8 cellular contexts compared by ENCODE assay signal in the genomic region with DNA sequence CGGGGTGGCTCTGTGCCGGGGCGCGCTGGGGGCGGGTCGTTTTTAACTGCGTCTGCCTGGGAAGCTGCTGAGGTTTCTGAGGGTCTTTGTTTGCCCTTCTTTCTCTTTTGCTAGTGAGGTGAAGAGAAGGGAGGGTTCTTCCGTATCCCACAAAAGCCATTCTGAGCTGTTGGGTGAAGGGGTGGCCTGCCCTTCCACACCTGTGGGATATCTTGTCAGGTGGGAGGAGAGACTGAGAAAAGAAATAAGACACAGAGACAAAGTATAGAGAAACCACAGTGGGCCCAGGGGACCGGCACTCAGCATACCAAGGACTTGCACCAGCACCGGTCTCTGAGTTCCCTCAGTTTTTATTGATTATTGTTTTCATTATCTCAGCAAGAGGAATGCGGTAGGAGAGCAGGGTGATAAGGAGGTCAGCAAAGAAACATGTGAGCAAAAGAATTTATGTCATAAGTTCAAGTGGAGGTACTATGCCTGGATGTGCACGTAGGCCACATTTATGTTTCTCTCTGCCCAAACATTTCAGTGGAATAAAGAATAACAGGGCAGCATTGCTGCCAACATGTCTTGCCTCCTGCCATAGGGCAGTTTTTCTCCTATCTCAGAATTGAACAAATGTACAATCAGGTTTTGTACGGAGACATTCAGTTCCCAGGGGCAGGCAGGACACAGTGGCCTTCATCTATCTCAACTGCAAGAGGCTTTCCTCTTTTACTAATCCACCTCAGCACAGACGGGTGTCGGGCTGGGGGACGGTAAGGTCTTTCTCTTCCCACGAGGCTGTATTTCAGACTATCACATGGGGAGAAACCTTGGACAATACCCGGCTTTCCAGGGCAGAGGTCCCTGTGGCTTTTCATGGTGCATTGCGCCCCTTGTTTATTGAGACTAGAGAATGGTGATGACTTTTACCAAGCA. TPM values are rescaled to one million over a fixed set of nuclear protein-coding genes. Genes with fewer than 3 reads are reported as not detected.
DNase-seq lines count a peak whose midpoint lies in the region; ATAC-seq, FAIRE-seq and TF ChIP-seq lines count a peak whose summit lies in the region.

No MANE protein-coding gene starts in this region.

- ATAC-seq in GM21619 (IDR thresholded peaks at IDR 0.05; ENCODE audit: unreplicated experiment) = peak; percentile 18

- H3K36me3 ChIP-seq in mucosa of rectum (ENCODE audit: control insufficient read depth in 2 of 2, insufficient read depth in 2 of 2, low read length in 2 of 2) = peaks cover 0 to 3% of the 10 kb centered on the region in 2 donors

- peak overlapping the region; percentile 72 to 83 for H3K9ac ChIP-seq in mucosa of rectum (ENCODE audit: low read depth in 1 of 2, low read length in 2 of 2)

- peak overlapping the region; percentile 86 for H3K4me3 Mint-ChIP-seq in dendritic cell treated with granulocyte-macrophage colony-stimulating factor and Interleukin-4, amounts not matched to agents 40 ng/mL and 50 ng/mL, for 4 days

- H3K27ac Mint-ChIP-seq in dendritic cell treated with granulocyte-macrophage colony-stimulating factor and Interleukin-4, amounts not matched to agents 40 ng/mL and 50 ng/mL, for 4 days = peak overlapping the region; percentile 96

- TF ChIP-seq CTCF in D721Med (IDR thresholded peaks at IDR 0.05; ENCODE audit: insufficient read depth, missing control alignments) (no peak), LNCaP clone FGC (IDR thresholded peaks at IDR 0.05; ENCODE audit: control insufficient read depth, extremely low read depth, insufficient read depth) (no peak)

- intact Hi-C loops in dendritic cell treated with granulocyte-macrophage colony-stimulating factor and Interleukin-4, amounts not matched to agents 40 ng/mL and 50 ng/mL, for 4 days (cut with micrococcal nuclease) = loop anchor here (2.0 kb wide), 2 partner anchors 48 to 68 kb away; a partner anchor contains a TSS

- no peaks in the 10 kb centered on the region for H3K9me3 ChIP-seq in mucosa of rectum (ENCODE audit: control insufficient read depth in 2 of 2, low read length in 2 of 2)

- H3K27me3 ChIP-seq in mucosa of rectum (ENCODE audit: control insufficient read depth in 2 of 2, insufficient read depth in 2 of 2, low read length in 2 of 2) = no peaks in the 10 kb centered on the region

- peaks cover 35% of the 10 kb centered on the region for H3K36me3 Mint-ChIP-seq in dendritic cell treated with granulocyte-macrophage colony-stimulating factor and Interleukin-4, amounts not matched to agents 40 ng/mL and 50 ng/mL, for 4 days (ENCODE audit: low read depth)

- peaks cover 4 to 5% of the 10 kb centered on the region in 2 donors for H3K4me1 ChIP-seq in mucosa of rectum (ENCODE audit: control insufficient read depth in 2 of 2, insufficient read depth in 2 of 2, low read length in 2 of 2)

- DNase-seq in D721Med (ENCODE audit: insufficient read length, low spot score) = no peak
- no peak for DNase-seq in LNCaP clone FGC (ENCODE audit: low read depth)
- DNase-seq in cerebellum (ENCODE audit: low spot score) = no peak
- no peak for DNase-seq in CD1c-positive myeloid dendritic cell (ENCODE audit: extremely low spot score)
- DNase-seq in NCI-H226 = no peak

- H3K9me3 Mint-ChIP-seq in dendritic cell treated with granulocyte-macrophage colony-stimulating factor and Interleukin-4, amounts not matched to agents 40 ng/mL and 50 ng/mL, for 4 days = no peaks in the 10 kb centered on the region

- H3K4me3 ChIP-seq in LNCaP clone FGC (ENCODE audit: low read depth, low read length) = peak overlapping the region; percentile 71
- peak overlapping the region; percentile 82 to 87 for H3K4me3 ChIP-seq in mucosa of rectum (ENCODE audit: low read length in 2 of 2)

- H3K27me3 Mint-ChIP-seq in dendritic cell treated with granulocyte-macrophage colony-stimulating factor and Interleukin-4, amounts not matched to agents 40 ng/mL and 50 ng/mL, for 4 days = peaks cover 2% of the 10 kb centered on the region

- peak overlapping the region; percentile 78 to 84 for H3K27ac ChIP-seq in mucosa of rectum (ENCODE audit: low read depth in 2 of 2, low read length in 2 of 2)

- H3K4me1 Mint-ChIP-seq in dendritic cell treated with granulocyte-macrophage colony-stimulating factor and Interleukin-4, amounts not matched to agents 40 ng/mL and 50 ng/mL, for 4 days (ENCODE audit: low read depth) = peaks cover 33% of the 10 kb centered on the region

- peak; percentile 60 for FAIRE-seq in D721Med (lab: Jason Lieb, UNC)

RNA-seq across cellular contexts. Expression of a gene that starts 1.0 kb away (rescaled TPM):
- total RNA-seq in cerebellum = 10.0 TPM

RNA-seq across cellular contexts. Expression of a gene that starts 48.1 kb away (rescaled TPM):
- 30.9 TPM for total RNA-seq in cerebellum
